ENCODE assay signal across 11 cellular contexts in the genomic region with DNA sequence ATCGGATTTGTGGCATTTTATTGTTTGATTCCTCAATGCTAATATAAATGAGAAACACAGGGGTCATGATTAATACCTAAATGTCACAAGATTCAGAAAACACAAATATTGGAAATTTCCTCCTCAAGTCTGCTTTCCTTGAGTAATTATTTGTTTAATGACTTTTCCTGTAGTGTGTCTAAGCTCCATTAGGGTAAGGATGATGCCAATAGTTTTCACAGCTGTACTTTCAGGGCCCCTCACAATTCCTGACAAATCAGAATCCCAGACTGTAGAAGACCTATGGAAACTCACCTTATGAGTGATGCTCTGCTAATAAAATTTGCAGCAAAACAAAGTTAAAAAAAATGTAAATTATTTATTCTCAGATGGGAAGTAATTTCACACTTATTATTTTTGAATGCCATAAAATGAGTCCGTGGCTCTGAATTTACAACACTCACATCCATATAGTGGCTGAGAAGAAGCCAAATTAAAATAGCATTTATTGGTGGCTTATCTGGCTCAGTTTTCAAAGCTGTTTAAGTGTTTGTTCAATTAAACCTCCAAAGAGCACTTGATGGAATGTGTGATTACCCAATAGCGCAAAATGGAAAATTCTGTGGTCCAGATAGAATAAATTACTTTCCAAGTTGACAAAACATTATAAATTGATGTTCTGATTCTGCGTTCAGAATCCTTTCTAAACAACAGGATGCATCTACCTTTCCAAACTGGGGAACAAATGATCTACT. TPM values are rescaled to one million over a fixed set of nuclear protein-coding genes. Genes with fewer than 3 reads are reported as not detected.
"Had no signal": no experiment of that assay in that cellular context is flagged by ENCODE, and none has a peak within 500 bp of the region (broad histone marks: within the 10 kb centered on the region; RNA-seq: fewer than 3 reads in every experiment).

No MANE protein-coding gene starts in this region.

- ATAC-seq: HCT116, HepG2 had no signal

- H3K27ac ChIP-seq: GM23248, HL-60 had no signal

- H2AFZ ChIP-seq: GM23248 had no signal

- DNase-seq: GM23248, GOT3, H7, HFFc6 had no signal

- FAIRE-seq: HepG2 had no signal

- H3K9ac ChIP-seq: GM23248 had no signal

- H3K36me3 ChIP-seq: HAP-1 had no signal

- H3K9me3 ChIP-seq: HAP-1 had no signal

- H3K4me1 ChIP-seq: HAP-1 had no signal

- H3K4me3 ChIP-seq: GM23248, HAP-1 had no signal

RNA-seq across cellular contexts. Expression of a gene that starts 1.6 kb away (rescaled TPM):
- total RNA-seq: GM23248, H4, H7, HepG2, HFFc6, HT1080 had no signal
- polyA plus RNA-seq: GM23248, HepG2, IgD-negative memory B cell had no signal

RNA-seq across cellular contexts. Expression of a gene that starts 36.1 kb away (rescaled TPM):
- total RNA-seq: GM23248, H4, H7, HepG2, HFFc6 had no signal
- polyA plus RNA-seq: GM23248, HepG2, IgD-negative memory B cell had no signal
